Comparison of ENCODE assay signal across 8 cellular contexts in the genomic region with DNA sequence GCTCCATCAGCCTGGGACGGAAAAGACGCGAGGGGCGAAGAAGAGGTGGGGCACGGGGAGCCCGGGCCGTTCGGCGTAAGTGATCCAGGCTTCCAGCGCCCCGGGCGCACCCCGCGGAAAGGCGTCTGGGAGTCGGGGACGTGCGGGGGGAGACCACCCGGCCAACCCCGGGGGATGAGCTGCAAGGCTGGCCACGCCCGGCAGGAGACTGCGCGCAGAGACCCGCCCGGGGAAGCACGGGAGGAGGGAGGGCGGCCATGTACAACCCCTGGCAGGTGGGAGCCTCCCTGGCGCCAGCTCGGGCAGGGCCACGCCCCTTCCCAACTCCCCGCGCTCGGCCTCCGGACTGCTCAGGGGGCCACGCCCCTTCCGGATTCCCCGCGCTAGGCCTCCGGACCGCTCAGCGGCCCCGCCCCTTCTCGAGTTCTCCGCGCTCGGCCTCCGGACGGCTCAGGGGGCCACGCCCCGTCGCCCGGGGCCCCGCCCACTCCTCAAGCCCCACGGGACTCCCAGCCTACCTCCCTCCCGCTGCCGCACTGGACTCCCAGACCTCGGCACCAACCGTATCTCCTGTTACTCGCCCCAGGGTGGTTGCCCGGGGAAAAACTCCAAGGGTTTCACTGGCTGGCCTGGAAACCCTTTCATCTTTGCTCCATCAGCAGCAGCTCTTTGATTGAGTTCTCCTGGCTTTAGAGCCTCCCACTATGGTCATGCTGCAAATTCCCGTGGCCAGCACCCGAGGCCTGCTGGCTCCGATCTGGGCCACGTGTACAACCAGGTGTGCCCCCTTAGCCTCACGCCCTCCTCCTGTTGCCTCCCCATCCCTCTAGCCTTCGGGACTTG.
A peak's percentile ranks its signal among the peaks of the same experiment; 100 is the strongest.
DNase-seq lines count a peak whose midpoint lies in the region; ATAC-seq and TF ChIP-seq lines count a peak whose summit lies in the region.

No MANE protein-coding gene starts in this region.

- peak overlapping the region; percentile 2 for H3K9ac ChIP-seq in rectal smooth muscle tissue (ENCODE audit: low read length)

- peaks cover 7% of the 10 kb centered on the region for H3K4me1 ChIP-seq in rectal smooth muscle tissue (ENCODE audit: control insufficient read depth, insufficient read depth, low read length)
- peaks cover 43% of the 10 kb centered on the region for H3K4me1 ChIP-seq in vagina

- H3K9me3 ChIP-seq in vagina, result no peaks in the 10 kb centered on the region

- DNase-seq in NCI-H1436 treated with DMSO at 0.1 percent for 48 hours (lab: John Stamatoyannopoulos, UW) (peak; percentile 75), T-helper 9 cell (peak; percentile 38), astrocyte of the hippocampus (ENCODE audit: low read depth, low spot score) (peak; percentile 98), hippocampal formation (lab: John Stamatoyannopoulos, UW) (peak; percentile 50 to 75), vagina (ENCODE audit: extremely low spot score in 2 of 2) (peak in 1 of 2 donors; percentile 96)

- intact Hi-C loops in vagina (cut with DNase I), result loop anchor here (5.0 kb wide), 2 partner anchors 94 to 159 kb away; no protein-coding TSS in a partner anchor

- TF ChIP-seq CTCF in GM12875 (IDR thresholded peaks at IDR 0.05; ENCODE audit: borderline replicate concordance, insufficient read depth, low read depth, low read length), result no peak
- TF ChIP-seq CTCF in vagina (IDR thresholded peaks at IDR 0.05), result peak in 1 of 3 experiments; percentile 16

- no peaks in the 10 kb centered on the region for H3K27me3 ChIP-seq in rectal smooth muscle tissue (ENCODE audit: control insufficient read depth, insufficient read depth, low read length)
- no peaks in the 10 kb centered on the region for H3K27me3 ChIP-seq in vagina

- peak overlapping the region; percentile 71 for H3K4me3 ChIP-seq in GM12875 (ENCODE audit: low read depth, low read length)
- peak overlapping the region; percentile 71 for H3K4me3 ChIP-seq in rectal smooth muscle tissue (ENCODE audit: low read length)
- H3K4me3 ChIP-seq in vagina, result peak overlapping the region; percentile 60 to 74

- H3K27ac ChIP-seq in rectal smooth muscle tissue (ENCODE audit: low read depth, low read length), result peak overlapping the region; percentile 85
- peak overlapping the region; percentile 92 for H3K27ac ChIP-seq in vagina

- TF ChIP-seq POLR2A in vagina (IDR thresholded peaks at IDR 0.05), result peak in 1 of 2 donors; percentile 48

- H3K36me3 ChIP-seq in rectal smooth muscle tissue (ENCODE audit: control insufficient read depth, insufficient read depth, low read length) (no peaks in the 10 kb centered on the region), vagina (no peaks in the 10 kb centered on the region)

- peak; percentile 96 for ATAC-seq in HG02763 (IDR thresholded peaks at IDR 0.05; ENCODE audit: unreplicated experiment)
